1 cellular context compared by ENCODE assay signal in genomic region chr17:73342549-73343167, GRCh38.
TF ChIP-seq lines count a peak whose summit lies in the region.

No MANE protein-coding gene starts in this region.

TF ChIP-seq in A549, 52 proteins besides CTCF, POLR2A, EP300 and RAD21 (continued from another document):
- TF ChIP-seq, protein P1, sequence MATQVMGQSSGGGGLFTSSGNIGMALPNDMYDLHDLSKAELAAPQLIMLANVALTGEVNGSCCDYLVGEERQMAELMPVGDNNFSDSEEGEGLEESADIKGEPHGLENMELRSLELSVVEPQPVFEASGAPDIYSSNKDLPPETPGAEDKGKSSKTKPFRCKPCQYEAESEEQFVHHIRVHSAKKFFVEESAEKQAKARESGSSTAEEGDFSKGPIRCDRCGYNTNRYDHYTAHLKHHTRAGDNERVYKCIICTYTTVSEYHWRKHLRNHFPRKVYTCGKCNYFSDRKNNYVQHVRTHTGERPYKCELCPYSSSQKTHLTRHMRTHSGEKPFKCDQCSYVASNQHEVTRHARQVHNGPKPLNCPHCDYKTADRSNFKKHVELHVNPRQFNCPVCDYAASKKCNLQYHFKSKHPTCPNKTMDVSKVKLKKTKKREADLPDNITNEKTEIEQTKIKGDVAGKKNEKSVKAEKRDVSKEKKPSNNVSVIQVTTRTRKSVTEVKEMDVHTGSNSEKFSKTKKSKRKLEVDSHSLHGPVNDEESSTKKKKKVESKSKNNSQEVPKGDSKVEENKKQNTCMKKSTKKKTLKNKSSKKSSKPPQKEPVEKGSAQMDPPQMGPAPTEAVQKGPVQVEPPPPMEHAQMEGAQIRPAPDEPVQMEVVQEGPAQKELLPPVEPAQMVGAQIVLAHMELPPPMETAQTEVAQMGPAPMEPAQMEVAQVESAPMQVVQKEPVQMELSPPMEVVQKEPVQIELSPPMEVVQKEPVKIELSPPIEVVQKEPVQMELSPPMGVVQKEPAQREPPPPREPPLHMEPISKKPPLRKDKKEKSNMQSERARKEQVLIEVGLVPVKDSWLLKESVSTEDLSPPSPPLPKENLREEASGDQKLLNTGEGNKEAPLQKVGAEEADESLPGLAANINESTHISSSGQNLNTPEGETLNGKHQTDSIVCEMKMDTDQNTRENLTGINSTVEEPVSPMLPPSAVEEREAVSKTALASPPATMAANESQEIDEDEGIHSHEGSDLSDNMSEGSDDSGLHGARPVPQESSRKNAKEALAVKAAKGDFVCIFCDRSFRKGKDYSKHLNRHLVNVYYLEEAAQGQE (IDR thresholded peaks at IDR 0.05): no peak
- TF ChIP-seq EHF (CRISPR knock-in tag; IDR thresholded peaks at IDR 0.05): no peak
- TF ChIP-seq HOXB5 (CRISPR knock-in tag; IDR thresholded peaks at IDR 0.05): no peak
- no peak for TF ChIP-seq ESRRA (IDR thresholded peaks at IDR 0.05; ENCODE audit: borderline replicate concordance, low read length)
- TF ChIP-seq, protein P2, sequence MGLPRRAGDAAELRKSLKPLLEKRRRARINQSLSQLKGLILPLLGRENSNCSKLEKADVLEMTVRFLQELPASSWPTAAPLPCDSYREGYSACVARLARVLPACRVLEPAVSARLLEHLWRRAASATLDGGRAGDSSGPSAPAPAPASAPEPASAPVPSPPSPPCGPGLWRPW (IDR thresholded peaks at IDR 0.05): no peak
- no peak for TF ChIP-seq MYC (IDR thresholded peaks at IDR 0.05; ENCODE audit: borderline replicate concordance, low read length)
- no peak for TF ChIP-seq CEBPB (IDR thresholded peaks at IDR 0.05)
- no peak for TF ChIP-seq CBX8 (IDR thresholded peaks at IDR 0.05)
- peak; percentile 77; the same call in 1 of the 2 replicates for TF ChIP-seq KDM1A (IDR thresholded peaks at IDR 0.05; ENCODE audit: low read depth)
- TF ChIP-seq RFX5 (IDR thresholded peaks at IDR 0.05): no peak
- TF ChIP-seq ZSCAN20 (CRISPR knock-in tag; IDR thresholded peaks at IDR 0.05): no peak
- no peak for TF ChIP-seq USF2 (IDR thresholded peaks at IDR 0.05)
- TF ChIP-seq ZNF302 (CRISPR knock-in tag; IDR thresholded peaks at IDR 0.05): no peak
- TF ChIP-seq MAZ (IDR thresholded peaks at IDR 0.05; ENCODE audit: borderline replicate concordance, low read depth, low read length): no peak
- TF ChIP-seq ZC3H11A (IDR thresholded peaks at IDR 0.05): no peak
- TF ChIP-seq HMGXB4 (CRISPR knock-in tag; IDR thresholded peaks at IDR 0.05; ENCODE audit: borderline replicate concordance): no peak
- no peak for TF ChIP-seq FOXS1 (CRISPR knock-in tag; IDR thresholded peaks at IDR 0.05)
- peak; percentile 88 for TF ChIP-seq RCOR1 (IDR thresholded peaks at IDR 0.05; ENCODE audit: low read depth, low read length)
